In the genomic region with DNA sequence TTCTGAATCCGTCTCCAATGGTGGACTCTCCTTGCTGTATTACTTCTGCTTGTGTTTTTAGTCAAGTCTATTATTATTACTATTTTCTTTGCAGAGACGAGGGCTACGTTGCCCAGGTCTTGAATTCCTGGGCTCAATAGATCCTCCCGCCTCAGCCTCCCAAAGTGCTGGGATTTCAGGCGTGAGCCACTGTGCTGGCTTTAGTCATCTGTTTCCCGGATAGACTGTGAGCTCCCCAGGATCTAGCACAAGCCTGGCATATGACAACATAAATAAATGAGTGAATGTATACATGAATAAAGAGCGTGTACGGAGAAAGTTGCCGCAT, we compare ENCODE assay signal across 1 cellular context.
TF ChIP-seq lines count a peak whose summit lies in the region.

No MANE protein-coding gene starts in this region.

TF ChIP-seq in K562, 482 proteins besides CTCF, POLR2A, EP300 and RAD21 (continued from another document):
- TF ChIP-seq, protein P1, sequence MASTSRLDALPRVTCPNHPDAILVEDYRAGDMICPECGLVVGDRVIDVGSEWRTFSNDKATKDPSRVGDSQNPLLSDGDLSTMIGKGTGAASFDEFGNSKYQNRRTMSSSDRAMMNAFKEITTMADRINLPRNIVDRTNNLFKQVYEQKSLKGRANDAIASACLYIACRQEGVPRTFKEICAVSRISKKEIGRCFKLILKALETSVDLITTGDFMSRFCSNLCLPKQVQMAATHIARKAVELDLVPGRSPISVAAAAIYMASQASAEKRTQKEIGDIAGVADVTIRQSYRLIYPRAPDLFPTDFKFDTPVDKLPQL (IDR thresholded peaks at IDR 0.05; ENCODE audit: extremely low read depth, insufficient read length) = no peak
- TF ChIP-seq DPF2 (IDR thresholded peaks at IDR 0.05) (peak; percentile 22; the same call in 1 of the 2 replicates), ZNF347 (CRISPR knock-in tag; IDR thresholded peaks at IDR 0.05; ENCODE audit: low read depth) (no peak), SRSF9 (IDR thresholded peaks at IDR 0.05; ENCODE audit: borderline replicate concordance, low read depth, low read length) (no peak), FOXJ2 (tag; IDR thresholded peaks at IDR 0.05) (no peak), TARDBP (IDR thresholded peaks at IDR 0.05) (0 out of 2 replicates have a peak, but pooled peaks have one; percentile 19), ZNF584 (CRISPR knock-in tag; IDR thresholded peaks at IDR 0.05; ENCODE audit: low read depth) (0 out of 2 replicates have a peak, but pooled peaks have one; percentile 45), ZNF3 (CRISPR knock-in tag; IDR thresholded peaks at IDR 0.05) (no peak), NFYB (IDR thresholded peaks at IDR 0.05; ENCODE audit: extremely low read depth, insufficient read length) (no peak), POLR3G (IDR thresholded peaks at IDR 0.05; ENCODE audit: extremely low read depth, insufficient read length, insufficient replicate concordance) (no peak), ZNF316 (IDR thresholded peaks at IDR 0.05) (no peak), SMARCA4 (IDR thresholded peaks at IDR 0.05) (0 out of 2 replicates have a peak, but pooled peaks have one; percentile 36)
- TF ChIP-seq, protein P2, sequence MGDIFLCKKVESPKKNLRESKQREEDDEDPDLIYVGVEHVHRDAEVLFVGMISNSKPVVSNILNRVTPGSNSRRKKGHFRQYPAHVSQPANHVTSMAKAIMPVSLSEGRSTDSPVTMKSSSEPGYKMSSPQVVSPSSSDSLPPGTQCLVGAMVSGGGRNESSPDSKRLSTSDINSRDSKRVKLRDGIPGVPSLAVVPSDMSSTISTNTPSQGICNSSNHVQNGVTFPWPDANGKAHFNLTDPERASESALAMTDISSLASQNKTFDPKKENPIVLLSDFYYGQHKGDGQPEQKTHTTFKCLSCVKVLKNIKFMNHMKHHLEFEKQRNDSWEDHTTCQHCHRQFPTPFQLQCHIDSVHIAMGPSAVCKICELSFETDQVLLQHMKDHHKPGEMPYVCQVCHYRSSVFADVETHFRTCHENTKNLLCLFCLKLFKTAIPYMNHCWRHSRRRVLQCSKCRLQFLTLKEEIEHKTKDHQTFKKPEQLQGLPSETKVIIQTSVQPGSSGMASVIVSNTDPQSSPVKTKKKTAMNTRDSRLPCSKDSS (IDR thresholded peaks at IDR 0.05; ENCODE audit: low read depth, partially characterized antibody) = no peak
TF ChIP-seq in K562: peak in this region for 5.
